8 cellular contexts compared by ENCODE assay signal in the genomic region with DNA sequence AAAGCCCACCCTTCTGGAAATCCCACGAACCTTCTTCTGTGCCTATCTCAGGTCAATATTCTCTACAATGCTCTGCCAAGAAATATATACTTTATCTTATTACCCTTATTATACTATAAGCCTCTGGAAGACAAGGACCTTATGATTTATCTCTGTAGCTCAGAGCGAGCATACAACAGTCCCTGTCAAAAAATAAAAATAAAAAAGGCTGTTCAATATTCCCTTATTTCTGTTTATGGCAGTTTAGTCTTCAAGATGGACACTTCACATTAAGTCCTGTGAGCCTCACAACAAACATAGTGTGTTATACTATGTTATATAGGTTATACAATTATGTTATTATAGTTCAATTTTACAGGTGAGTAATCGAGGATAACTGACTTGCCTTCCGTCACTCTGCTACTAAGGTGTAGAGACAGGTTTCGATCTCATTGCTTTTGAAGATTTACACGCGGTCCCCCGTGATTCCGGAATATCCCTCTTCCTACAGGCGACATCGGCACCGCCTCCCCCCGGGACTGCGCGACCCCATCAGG. TPM values are rescaled to one million over a fixed set of nuclear protein-coding genes. Genes with fewer than 3 reads are reported as not detected.
DNase-seq lines count a peak whose midpoint lies in the region; ATAC-seq and TF ChIP-seq lines count a peak whose summit lies in the region.

No MANE protein-coding gene starts in this region.

- CTCF ChIA-PET in Caco-2 (lab: Charles Lee), result no interaction called here
- CTCF ChIA-PET in naive thymus-derived CD4-positive, alpha-beta T cell (lab: Charles Lee), result no interaction called here

- BruUV-seq in Caco-2 (replicated peaks; lab: Mats Ljungman, UMichigan), result TSS peak; percentile 72

- H3K27me3 Mint-ChIP-seq in Caco-2 (ENCODE audit: insufficient read depth, unreplicated experiment), result no peaks in the 10 kb centered on the region
- no peaks in the 10 kb centered on the region for H3K27me3 Mint-ChIP-seq in naive thymus-derived CD4-positive, alpha-beta T cell

- H3K4me1 ChIP-seq in Caco-2, result peaks cover 24% of the 10 kb centered on the region
- H3K4me1 ChIP-seq in naive thymus-derived CD4-positive, alpha-beta T cell (ENCODE audit: control insufficient read depth in 2 of 2, insufficient read depth in 2 of 2, low read length in 2 of 2), result peaks cover 18 to 24% of the 10 kb centered on the region in 2 donors

- no peaks in the 10 kb centered on the region for H3K9me3 Mint-ChIP-seq in Caco-2 (ENCODE audit: unreplicated experiment)
- peaks cover 0 to 3% (median 0%) of the 10 kb centered on the region in 11 donors for H3K9me3 Mint-ChIP-seq in naive thymus-derived CD4-positive, alpha-beta T cell

- DNase-seq in Caco-2 (no peak), caudate nucleus (lab: John Stamatoyannopoulos, UW) (no peak), NCI-H2171 (lab: John Stamatoyannopoulos, UW) (no peak), NCI-H226 (no peak)
- no peak for DNase-seq in naive thymus-derived CD4-positive, alpha-beta T cell
- DNase-seq in activated effector memory CD4-positive, alpha-beta T cell treated with Interleukin-2 at 50 U/mL for 16 hours, result no peak
- DNase-seq in activated effector memory CD4-positive, alpha-beta T cell treated with anti-CD3 and anti-CD28 coated beads, Interleukin-2, amount 50 U/mL, for 16 hours, result no peak

- peak; percentile 21 for ATAC-seq in HG03342 (IDR thresholded peaks at IDR 0.05; ENCODE audit: unreplicated experiment)
- peak; percentile 28 for ATAC-seq in naive thymus-derived CD4-positive, alpha-beta T cell

- POLR2A ChIA-PET in Caco-2 (lab: Charles Lee), result interaction anchor here (0.7 kb wide), 1 partner anchor 214 kb away, joined by 3 read pairs; no protein-coding TSS in a partner anchor
- POLR2A ChIA-PET in naive thymus-derived CD4-positive, alpha-beta T cell (lab: Charles Lee), result interaction anchor here (0.6 to 1.7 kb wide), 4 partner anchors 73 to 443 kb away, joined by 3 to 5 read pairs (median 4); partner anchors contain the start of gene SRP54

- H3K4me3 ChIP-seq in Caco-2 (ENCODE audit: low read depth, low read length), result peak overlapping the region; percentile 68
- H3K4me3 ChIP-seq in naive thymus-derived CD4-positive, alpha-beta T cell (ENCODE audit: low read length), result peak overlapping the region; percentile 100

- no peaks in the 10 kb centered on the region for H3K27me3 ChIP-seq in Caco-2 (replicated peaks; ENCODE audit: control insufficient read depth, insufficient read depth, low read length)
- H3K27me3 ChIP-seq in naive thymus-derived CD4-positive, alpha-beta T cell (ENCODE audit: control insufficient read depth in 2 of 2, insufficient read depth in 2 of 2, low read length in 2 of 2), result no peaks in the 10 kb centered on the region

- H3K9me3 ChIP-seq in Caco-2, result no peaks in the 10 kb centered on the region
- H3K9me3 ChIP-seq in naive thymus-derived CD4-positive, alpha-beta T cell (ENCODE audit: control insufficient read depth in 2 of 3, low read length in 3 of 3), result no peaks in the 10 kb centered on the region

- peak overlapping the region; percentile 92 for H3K27ac Mint-ChIP-seq in Caco-2 (ENCODE audit: unreplicated experiment)
- peak overlapping the region; percentile 95 to 100 (median 99) for H3K27ac Mint-ChIP-seq in naive thymus-derived CD4-positive, alpha-beta T cell

- TF ChIP-seq CTCF in Caco-2 (IDR thresholded peaks at IDR 0.05; ENCODE audit: insufficient read depth in 1 of 2, low read depth in 1 of 2, low read length in 1 of 2, severe bottlenecking in 1 of 2, unreplicated experiment in 1 of 2), result no peak

- H3K4me3 Mint-ChIP-seq in Caco-2 (ENCODE audit: unreplicated experiment), result peak overlapping the region; percentile 98
- H3K4me3 Mint-ChIP-seq in naive thymus-derived CD4-positive, alpha-beta T cell, result peak overlapping the region; percentile 95 to 99 (median 99)

- peak overlapping the region; percentile 85 for H3K27ac ChIP-seq in caudate nucleus (ENCODE audit: low read depth, low read length)
- peak overlapping the region; percentile 97 for H3K27ac ChIP-seq in naive thymus-derived CD4-positive, alpha-beta T cell (ENCODE audit: low read depth, low read length)

- 0 out of 2 replicates have a peak, but pooled peaks cover 3% of the 10 kb centered on the region for H3K36me3 ChIP-seq in Caco-2 (ENCODE audit: control insufficient read depth, insufficient read depth, low read length)
- peaks cover 0 to 31% (median 10%) of the 10 kb centered on the region in 3 experiments for H3K36me3 ChIP-seq in naive thymus-derived CD4-positive, alpha-beta T cell (ENCODE audit: control insufficient read depth in 2 of 3, insufficient read depth in 3 of 3, low read length in 3 of 3)

- H3K36me3 Mint-ChIP-seq in Caco-2 (ENCODE audit: insufficient read depth, unreplicated experiment), result peaks cover 14% of the 10 kb centered on the region
- peaks cover 0 to 6% (median 4%) of the 10 kb centered on the region in 5 donors for H3K36me3 Mint-ChIP-seq in naive thymus-derived CD4-positive, alpha-beta T cell

- peaks cover 6% of the 10 kb centered on the region for H3K4me1 Mint-ChIP-seq in Caco-2 (ENCODE audit: low read depth, unreplicated experiment)
- peaks cover 5 to 48% (median 34%) of the 10 kb centered on the region in 7 donors for H3K4me1 Mint-ChIP-seq in naive thymus-derived CD4-positive, alpha-beta T cell

- intact Hi-C loops in Caco-2 (cut with micrococcal nuclease; ENCODE audit: unreplicated experiment), result loop anchor here (5.0 to 10.0 kb wide), 2 partner anchors 77 to 174 kb away; partner anchors contain the start of gene SPTSSA
- intact Hi-C loops in naive thymus-derived CD4-positive, alpha-beta T cell (cut with micrococcal nuclease), result loop anchor here (5.0 to 10.0 kb wide), 11 partner anchors 33 to 1268 kb away; partner anchors contain the start of genes PPP2R3C (in 2 of the 2), PRORP (in 2 of the 2), RALGAPA1 (in 2 of the 2) and SPTSSA (in 2 of the 2)

RNA-seq across cellular contexts. Expression of gene EAPP, which starts 0.6 kb away (rescaled TPM):
- 26.8 and 30.7 TPM in 2 replicates for total RNA-seq in Caco-2 (2022)
- 10 to 100 TPM; 34.8 to 84.3 (median 60.9) TPM for total RNA-seq in naive thymus-derived CD4-positive, alpha-beta T cell
- 100 to 1,000 TPM; 103 to 125 TPM for polyA plus RNA-seq in naive thymus-derived CD4-positive, alpha-beta T cell
